ENCODE assay signal across 2 cellular contexts in the genomic region with DNA sequence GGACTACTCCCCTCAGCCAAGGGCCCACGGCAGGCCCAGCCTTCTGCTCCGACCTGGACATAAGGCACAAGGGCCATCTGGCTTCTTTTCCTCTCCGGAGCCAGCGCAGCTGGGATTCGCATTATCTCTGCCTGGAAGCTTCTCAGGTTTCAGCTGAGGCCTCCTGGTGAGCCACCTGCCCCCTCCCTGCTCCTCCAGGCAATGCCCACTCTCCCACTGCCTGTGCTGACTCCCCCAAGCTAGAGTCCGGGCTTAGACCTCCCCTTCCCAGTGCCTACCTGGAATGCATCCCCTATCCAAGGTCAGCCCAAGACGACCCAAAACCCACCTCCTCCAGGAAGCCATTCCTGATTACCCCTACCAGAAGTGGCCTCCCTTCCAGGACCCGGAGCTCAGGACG.
TF ChIP-seq lines count a peak whose summit lies in the region.

No MANE protein-coding gene starts in this region.

TF ChIP-seq in GM23338, 12 proteins besides CTCF, POLR2A, EP300 and RAD21 (continued from another document):
- TF ChIP-seq, protein P1, sequence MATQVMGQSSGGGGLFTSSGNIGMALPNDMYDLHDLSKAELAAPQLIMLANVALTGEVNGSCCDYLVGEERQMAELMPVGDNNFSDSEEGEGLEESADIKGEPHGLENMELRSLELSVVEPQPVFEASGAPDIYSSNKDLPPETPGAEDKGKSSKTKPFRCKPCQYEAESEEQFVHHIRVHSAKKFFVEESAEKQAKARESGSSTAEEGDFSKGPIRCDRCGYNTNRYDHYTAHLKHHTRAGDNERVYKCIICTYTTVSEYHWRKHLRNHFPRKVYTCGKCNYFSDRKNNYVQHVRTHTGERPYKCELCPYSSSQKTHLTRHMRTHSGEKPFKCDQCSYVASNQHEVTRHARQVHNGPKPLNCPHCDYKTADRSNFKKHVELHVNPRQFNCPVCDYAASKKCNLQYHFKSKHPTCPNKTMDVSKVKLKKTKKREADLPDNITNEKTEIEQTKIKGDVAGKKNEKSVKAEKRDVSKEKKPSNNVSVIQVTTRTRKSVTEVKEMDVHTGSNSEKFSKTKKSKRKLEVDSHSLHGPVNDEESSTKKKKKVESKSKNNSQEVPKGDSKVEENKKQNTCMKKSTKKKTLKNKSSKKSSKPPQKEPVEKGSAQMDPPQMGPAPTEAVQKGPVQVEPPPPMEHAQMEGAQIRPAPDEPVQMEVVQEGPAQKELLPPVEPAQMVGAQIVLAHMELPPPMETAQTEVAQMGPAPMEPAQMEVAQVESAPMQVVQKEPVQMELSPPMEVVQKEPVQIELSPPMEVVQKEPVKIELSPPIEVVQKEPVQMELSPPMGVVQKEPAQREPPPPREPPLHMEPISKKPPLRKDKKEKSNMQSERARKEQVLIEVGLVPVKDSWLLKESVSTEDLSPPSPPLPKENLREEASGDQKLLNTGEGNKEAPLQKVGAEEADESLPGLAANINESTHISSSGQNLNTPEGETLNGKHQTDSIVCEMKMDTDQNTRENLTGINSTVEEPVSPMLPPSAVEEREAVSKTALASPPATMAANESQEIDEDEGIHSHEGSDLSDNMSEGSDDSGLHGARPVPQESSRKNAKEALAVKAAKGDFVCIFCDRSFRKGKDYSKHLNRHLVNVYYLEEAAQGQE (IDR thresholded peaks at IDR 0.05; ENCODE audit: unreplicated experiment): no peak
- TF ChIP-seq, protein P2, sequence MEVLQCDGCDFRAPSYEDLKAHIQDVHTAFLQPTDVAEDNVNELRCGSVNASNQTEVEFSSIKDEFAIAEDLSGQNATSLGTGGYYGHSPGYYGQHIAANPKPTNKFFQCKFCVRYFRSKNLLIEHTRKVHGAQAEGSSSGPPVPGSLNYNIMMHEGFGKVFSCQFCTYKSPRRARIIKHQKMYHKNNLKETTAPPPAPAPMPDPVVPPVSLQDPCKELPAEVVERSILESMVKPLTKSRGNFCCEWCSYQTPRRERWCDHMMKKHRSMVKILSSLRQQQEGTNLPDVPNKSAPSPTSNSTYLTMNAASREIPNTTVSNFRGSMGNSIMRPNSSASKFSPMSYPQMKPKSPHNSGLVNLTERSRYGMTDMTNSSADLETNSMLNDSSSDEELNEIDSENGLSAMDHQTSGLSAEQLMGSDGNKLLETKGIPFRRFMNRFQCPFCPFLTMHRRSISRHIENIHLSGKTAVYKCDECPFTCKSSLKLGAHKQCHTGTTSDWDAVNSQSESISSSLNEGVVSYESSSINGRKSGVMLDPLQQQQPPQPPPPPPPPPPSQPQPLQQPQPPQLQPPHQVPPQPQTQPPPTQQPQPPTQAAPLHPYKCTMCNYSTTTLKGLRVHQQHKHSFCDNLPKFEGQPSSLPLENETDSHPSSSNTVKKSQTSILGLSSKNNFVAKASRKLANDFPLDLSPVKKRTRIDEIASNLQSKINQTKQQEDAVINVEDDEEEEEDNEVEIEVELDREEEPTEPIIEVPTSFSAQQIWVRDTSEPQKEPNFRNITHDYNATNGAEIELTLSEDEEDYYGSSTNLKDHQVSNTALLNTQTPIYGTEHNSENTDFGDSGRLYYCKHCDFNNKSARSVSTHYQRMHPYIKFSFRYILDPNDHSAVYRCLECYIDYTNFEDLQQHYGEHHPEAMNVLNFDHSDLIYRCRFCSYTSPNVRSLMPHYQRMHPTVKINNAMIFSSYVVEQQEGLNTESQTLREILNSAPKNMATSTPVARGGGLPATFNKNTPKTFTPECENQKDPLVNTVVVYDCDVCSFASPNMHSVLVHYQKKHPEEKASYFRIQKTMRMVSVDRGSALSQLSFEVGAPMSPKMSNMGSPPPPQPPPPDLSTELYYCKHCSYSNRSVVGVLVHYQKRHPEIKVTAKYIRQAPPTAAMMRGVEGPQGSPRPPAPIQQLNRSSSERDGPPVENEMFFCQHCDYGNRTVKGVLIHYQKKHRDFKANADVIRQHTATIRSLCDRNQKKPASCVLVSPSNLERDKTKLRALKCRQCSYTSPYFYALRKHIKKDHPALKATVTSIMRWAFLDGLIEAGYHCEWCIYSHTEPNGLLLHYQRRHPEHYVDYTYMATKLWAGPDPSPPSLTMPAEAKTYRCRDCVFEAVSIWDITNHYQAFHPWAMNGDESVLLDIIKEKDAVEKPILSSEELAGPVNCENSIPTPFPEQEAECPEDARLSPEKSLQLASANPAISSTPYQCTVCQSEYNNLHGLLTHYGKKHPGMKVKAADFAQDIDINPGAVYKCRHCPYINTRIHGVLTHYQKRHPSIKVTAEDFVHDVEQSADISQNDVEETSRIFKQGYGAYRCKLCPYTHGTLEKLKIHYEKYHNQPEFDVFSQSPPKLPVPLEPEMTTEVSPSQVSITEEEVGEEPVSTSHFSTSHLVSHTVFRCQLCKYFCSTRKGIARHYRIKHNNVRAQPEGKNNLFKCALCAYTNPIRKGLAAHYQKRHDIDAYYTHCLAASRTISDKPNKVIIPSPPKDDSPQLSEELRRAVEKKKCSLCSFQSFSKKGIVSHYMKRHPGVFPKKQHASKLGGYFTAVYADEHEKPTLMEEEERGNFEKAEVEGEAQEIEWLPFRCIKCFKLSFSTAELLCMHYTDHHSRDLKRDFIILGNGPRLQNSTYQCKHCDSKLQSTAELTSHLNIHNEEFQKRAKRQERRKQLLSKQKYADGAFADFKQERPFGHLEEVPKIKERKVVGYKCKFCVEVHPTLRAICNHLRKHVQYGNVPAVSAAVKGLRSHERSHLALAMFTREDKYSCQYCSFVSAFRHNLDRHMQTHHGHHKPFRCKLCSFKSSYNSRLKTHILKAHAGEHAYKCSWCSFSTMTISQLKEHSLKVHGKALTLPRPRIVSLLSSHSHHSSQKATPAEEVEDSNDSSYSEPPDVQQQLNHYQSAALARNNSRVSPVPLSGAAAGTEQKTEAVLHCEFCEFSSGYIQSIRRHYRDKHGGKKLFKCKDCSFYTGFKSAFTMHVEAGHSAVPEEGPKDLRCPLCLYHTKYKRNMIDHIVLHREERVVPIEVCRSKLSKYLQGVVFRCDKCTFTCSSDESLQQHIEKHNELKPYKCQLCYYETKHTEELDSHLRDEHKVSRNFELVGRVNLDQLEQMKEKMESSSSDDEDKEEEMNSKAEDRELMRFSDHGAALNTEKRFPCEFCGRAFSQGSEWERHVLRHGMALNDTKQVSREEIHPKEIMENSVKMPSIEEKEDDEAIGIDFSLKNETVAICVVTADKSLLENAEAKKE (CRISPR knock-in tag; IDR thresholded peaks at IDR 0.05): no peak
- TF ChIP-seq NANOG (IDR thresholded peaks at IDR 0.05; ENCODE audit: borderline replicate concordance): no peak
- no peak for TF ChIP-seq EZH2phosphoT487 (IDR thresholded peaks at IDR 0.05; ENCODE audit: unreplicated experiment)
- no peak for TF ChIP-seq STAT1 (IDR thresholded peaks at IDR 0.05; ENCODE audit: unreplicated experiment)
TF ChIP-seq in GM23338: peak in this region for 0.

TF ChIP-seq in SK-N-SH, 30 proteins besides CTCF, POLR2A, EP300 and RAD21 (continued from another document):
- TF ChIP-seq, protein P3, sequence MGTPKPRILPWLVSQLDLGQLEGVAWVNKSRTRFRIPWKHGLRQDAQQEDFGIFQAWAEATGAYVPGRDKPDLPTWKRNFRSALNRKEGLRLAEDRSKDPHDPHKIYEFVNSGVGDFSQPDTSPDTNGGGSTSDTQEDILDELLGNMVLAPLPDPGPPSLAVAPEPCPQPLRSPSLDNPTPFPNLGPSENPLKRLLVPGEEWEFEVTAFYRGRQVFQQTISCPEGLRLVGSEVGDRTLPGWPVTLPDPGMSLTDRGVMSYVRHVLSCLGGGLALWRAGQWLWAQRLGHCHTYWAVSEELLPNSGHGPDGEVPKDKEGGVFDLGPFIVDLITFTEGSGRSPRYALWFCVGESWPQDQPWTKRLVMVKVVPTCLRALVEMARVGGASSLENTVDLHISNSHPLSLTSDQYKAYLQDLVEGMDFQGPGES (IDR thresholded peaks at IDR 0.05; ENCODE audit: low read depth, low read length): no peak
- peak; percentile 81 for TF ChIP-seq TCF12 (IDR thresholded peaks at IDR 0.05)
- no peak for TF ChIP-seq NRF1 (IDR thresholded peaks at IDR 0.05; ENCODE audit: low read depth, low read length)
- TF ChIP-seq, protein P1 (IDR thresholded peaks at IDR 0.05; ENCODE audit: low read depth, low read length): no peak
- peak; percentile 83 for TF ChIP-seq GATA2 (CRISPR knock-in tag; IDR thresholded peaks at IDR 0.05)
- no peak for TF ChIP-seq SMC3 (IDR thresholded peaks at IDR 0.05; ENCODE audit: low read depth, low read length)
- peak; percentile 56 for TF ChIP-seq CHD2 (IDR thresholded peaks at IDR 0.05; ENCODE audit: low read length, partially characterized antibody)
- no peak for TF ChIP-seq YY1 (IDR thresholded peaks at IDR 0.05; ENCODE audit: low read depth)
